In the genomic region with DNA sequence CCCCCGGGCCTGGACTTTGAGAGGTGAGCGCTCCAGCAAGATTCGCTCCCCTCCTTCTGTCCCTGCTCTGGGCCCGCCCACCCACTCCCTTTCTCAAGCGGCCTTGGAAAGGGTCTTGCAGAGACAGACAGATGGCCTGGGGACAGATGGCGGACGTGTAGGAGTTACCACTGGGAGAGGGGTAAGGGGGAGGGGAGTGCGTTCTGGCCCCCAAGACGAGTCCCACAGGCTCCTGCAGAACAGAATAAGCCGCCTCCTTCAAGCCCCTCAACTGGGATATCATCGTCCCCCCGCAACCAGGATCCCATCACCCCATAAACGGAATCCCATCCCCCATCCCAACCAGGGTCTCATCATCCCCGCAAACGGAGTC, we compare ENCODE assay signal across 1 cellular context.
TF ChIP-seq lines count a peak whose summit lies in the region.

No MANE protein-coding gene starts in this region.

TF ChIP-seq in IMR-90, 13 proteins besides CTCF, POLR2A, EP300 and RAD21:
- TF ChIP-seq CEBPB (IDR thresholded peaks at IDR 0.05; ENCODE audit: low read depth, low read length) (no peak), BHLHE40 (IDR thresholded peaks at IDR 0.05; ENCODE audit: low read depth, low read length) (no peak)
